ENCODE assay signal across 25 cellular contexts in the genomic region with DNA sequence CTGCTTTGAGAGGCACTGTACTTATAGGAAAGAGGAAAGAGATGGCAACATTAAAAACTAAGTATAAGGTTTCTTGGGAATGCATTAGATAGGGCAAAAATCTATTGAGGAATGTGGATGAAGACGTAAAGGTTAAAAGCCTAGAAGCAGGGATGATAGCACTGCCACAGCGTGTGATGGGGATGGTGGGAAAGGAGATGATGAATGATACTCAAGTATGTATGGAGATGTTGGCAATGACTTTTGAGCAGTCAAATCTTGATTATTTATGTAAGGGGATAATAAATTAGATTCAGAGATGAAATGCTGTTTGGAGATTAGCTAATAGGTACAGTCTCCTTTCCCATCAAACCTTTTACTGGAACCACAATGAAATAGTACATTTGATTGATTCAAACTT.
DNase-seq lines count a peak whose midpoint lies in the region; ATAC-seq and TF ChIP-seq lines count a peak whose summit lies in the region.
"Had no signal": no experiment of that assay in that cellular context is flagged by ENCODE, and none has a peak within 500 bp of the region (broad histone marks: within the 10 kb centered on the region; RNA-seq: fewer than 3 reads in every experiment).

No MANE protein-coding gene starts in this region.

- peaks cover 8% of the 10 kb centered on the region for H3K36me3 Mint-ChIP-seq in mesothelial cell of epicardium
- H3K36me3 Mint-ChIP-seq in activated CD4-positive, alpha-beta T cell treated with anti-CD3 and anti-CD28 coated beads for 36 hours (ENCODE audit: low read depth): no peaks in the 10 kb centered on the region
- H3K36me3 Mint-ChIP-seq in Calu3 (ENCODE audit: insufficient read depth, unreplicated experiment): no peaks in the 10 kb centered on the region
- H3K36me3 Mint-ChIP-seq: CD14-positive monocyte; CD4-positive, alpha-beta memory T cell; CD4-positive, CD25-positive, alpha-beta regulatory T cell; CD8-positive, alpha-beta memory T cell had no signal

- H3K27me3 Mint-ChIP-seq in mesothelial cell of epicardium (ENCODE audit: low read depth): no peaks in the 10 kb centered on the region
- H3K27me3 Mint-ChIP-seq in activated CD4-positive, alpha-beta T cell treated with anti-CD3 and anti-CD28 coated beads for 36 hours: no peaks in the 10 kb centered on the region
- no peaks in the 10 kb centered on the region for H3K27me3 Mint-ChIP-seq in Calu3 (ENCODE audit: unreplicated experiment)
- H3K27me3 Mint-ChIP-seq: CD4-positive, alpha-beta memory T cell; CD4-positive, CD25-positive, alpha-beta regulatory T cell; CD8-positive, alpha-beta memory T cell had no signal

- no peak overlapping the region for H3K4me3 ChIP-seq in fibroblast of pulmonary artery (replicated peaks; ENCODE audit: low read depth, low read length)
- H3K4me3 ChIP-seq: BLaER1, GM12878 had no signal

- H3K4me1 Mint-ChIP-seq in mesothelial cell of epicardium: peaks cover 11% of the 10 kb centered on the region
- H3K4me1 Mint-ChIP-seq in activated CD4-positive, alpha-beta T cell treated with anti-CD3 and anti-CD28 coated beads for 36 hours: no peaks in the 10 kb centered on the region
- no peaks in the 10 kb centered on the region for H3K4me1 Mint-ChIP-seq in Calu3 (ENCODE audit: low read depth, unreplicated experiment)
- H3K4me1 Mint-ChIP-seq: CD14-positive monocyte; CD4-positive, alpha-beta memory T cell; CD4-positive, CD25-positive, alpha-beta regulatory T cell had no signal

- H3K27ac Mint-ChIP-seq in mesothelial cell of epicardium: peak overlapping the region; percentile 23
- H3K27ac Mint-ChIP-seq in activated CD4-positive, alpha-beta T cell treated with anti-CD3 and anti-CD28 coated beads for 36 hours: no peak overlapping the region
- no peak overlapping the region for H3K27ac Mint-ChIP-seq in Calu3 (ENCODE audit: unreplicated experiment)
- H3K27ac Mint-ChIP-seq: CD14-positive monocyte; CD4-positive, alpha-beta memory T cell; CD4-positive, CD25-positive, alpha-beta regulatory T cell; CD8-positive, alpha-beta memory T cell had no signal

- no TSS peak for BruUV-seq in Calu3 (replicated peaks; lab: Mats Ljungman, UMichigan)

- intact Hi-C loops in activated CD4-positive, alpha-beta T cell treated with anti-CD3 and anti-CD28 coated beads for 36 hours (cut with DNase I, micrococcal nuclease): no loop called here
- intact Hi-C loops in Calu3 (cut with micrococcal nuclease; ENCODE audit: unreplicated experiment): no loop called here

- CTCF ChIA-PET in activated CD4-positive, alpha-beta T cell treated with anti-CD3 and anti-CD28 coated beads for 36 hours (lab: Charles Lee): no interaction called here
- CTCF ChIA-PET in Calu3 (lab: Charles Lee): no interaction called here

- ATAC-seq in activated CD4-positive, alpha-beta T cell treated with anti-CD3 and anti-CD28 coated beads for 36 hours: no peak
- ATAC-seq: GM12878 had no signal

- H3K4me3 Mint-ChIP-seq in mesothelial cell of epicardium: no peak overlapping the region
- H3K4me3 Mint-ChIP-seq in activated CD4-positive, alpha-beta T cell treated with anti-CD3 and anti-CD28 coated beads for 36 hours: no peak overlapping the region
- H3K4me3 Mint-ChIP-seq in Calu3 (ENCODE audit: low read depth, unreplicated experiment): no peak overlapping the region
- H3K4me3 Mint-ChIP-seq: CD14-positive monocyte; CD4-positive, alpha-beta memory T cell; CD4-positive, CD25-positive, alpha-beta regulatory T cell; CD8-positive, alpha-beta memory T cell had no signal

- POLR2A ChIA-PET in activated CD4-positive, alpha-beta T cell treated with anti-CD3 and anti-CD28 coated beads for 36 hours (lab: Charles Lee): no interaction called here

- TF ChIP-seq CTCF in fibroblast of pulmonary artery (IDR thresholded peaks at IDR 0.05; ENCODE audit: low read length, missing control alignments) (no peak), mesothelial cell of epicardium (IDR thresholded peaks at IDR 0.05; ENCODE audit: unreplicated experiment) (no peak), Calu3 (IDR thresholded peaks at IDR 0.05; ENCODE audit: unreplicated experiment) (no peak)

- DNase-seq in amniotic epithelial cell (ENCODE audit: low read depth) (peak; percentile 68), fibroblast of pulmonary artery (ENCODE audit: low read depth) (peak; percentile 24), mesothelial cell of epicardium (ENCODE audit: low spot score in 2 of 2, unreplicated experiment in 2 of 2) (no peak), NCI-H1048 (lab: John Stamatoyannopoulos, UW) (no peak), Calu3 (no peak), amniotic stem cell (lab: John Stamatoyannopoulos, UW) (no peak)
- DNase-seq in activated CD4-positive, alpha-beta T cell treated with anti-CD3 and anti-CD28 coated beads for 36 hours: no peak
- DNase-seq: 8988T; ACHN; BE2C; C1 segment of cervical spinal cord; CD4-positive, alpha-beta memory T cell; CD4-positive, CD25-positive, alpha-beta regulatory T cell; CD8-positive, alpha-beta memory T cell; COR-L47; DMS 273 treated with DMSO at 0.1 percent for 48 hours; DMS153; DMS53; DMS79; DND-41; EL; GDM1 had no signal

- H3K9me3 Mint-ChIP-seq in mesothelial cell of epicardium (peaks cover 26% of the 10 kb centered on the region), Calu3 (ENCODE audit: low read depth, unreplicated experiment) (peaks cover 14% of the 10 kb centered on the region)
- H3K9me3 Mint-ChIP-seq in activated CD4-positive, alpha-beta T cell treated with anti-CD3 and anti-CD28 coated beads for 36 hours (ENCODE audit: low read depth): peaks cover 22% of the 10 kb centered on the region

Comparison
In these comparisons a context has a peak if more than half of its experiments do, and no peak if none do; other contexts are left out.
1. DNase-seq: peak in amniotic epithelial cell (single experiment) and fibroblast of pulmonary artery (single experiment); none in mesothelial cell of epicardium (0 of 2), activated CD4-positive, alpha-beta T cell treated with anti-CD3 and anti-CD28 coated beads for 36 hours (single experiment), NCI-H1048 (single experiment), Calu3 (single experiment) and amniotic stem cell (single experiment).